In genomic region chr16:12664334-12664733, GRCh38 we compare ENCODE assay signal across 21 cellular contexts.
"Had no signal": no experiment of that assay in that cellular context is flagged by ENCODE, and none has a peak within 500 bp of the region (broad histone marks: within the 10 kb centered on the region; RNA-seq: fewer than 3 reads in every experiment).

No MANE protein-coding gene starts in this region.

- H3K4me1 ChIP-seq: heart left ventricle, right atrium auricular region, tibial artery, upper lobe of left lung, uterus had no signal

- DNase-seq: effector CD4-positive, alpha-beta T cell; endodermal cell; erythroblast; foreskin melanocyte; heart left ventricle; hippocampal formation; left colon; mammary epithelial cell; mucosa of descending colon; naive thymus-derived CD8-positive, alpha-beta T cell; posterior cingulate gyrus; stimulated activated CD4-positive, alpha-beta T cell treated with anti-CD3 and anti-CD28 coated beads, Interleukin-4, amount 100 ng/mL, for 1 hour; stimulated activated CD8-positive, alpha-beta memory T cell treated with anti-CD3 and anti-CD28 coated beads, Interleukin-4, amount 100 ng/mL, for 48 hours; stimulated activated naive CD8-positive, alpha-beta T cell treated with anti-CD3 and anti-CD28 coated beads, Interleukin-15, Interleukin-2, amounts not matched to agents 100 U/mL and 50 U/mL, for 24 hours; tibial artery; upper lobe of left lung; uterus had no signal

- ATAC-seq: heart left ventricle; left colon; mucosa of descending colon; naive thymus-derived CD8-positive, alpha-beta T cell; stimulated activated effector memory CD8-positive, alpha-beta T cell treated with anti-CD3 and anti-CD28 coated beads, Interleukin-12 subunit alpha, Interleukin-12 subunit beta, amount 100 ng/mL, for 72 hours; stimulated activated naive CD8-positive, alpha-beta T cell treated with anti-CD3 and anti-CD28 coated beads, Interleukin-15, Interleukin-2, amounts not matched to agents 100 U/mL and 50 U/mL, for 24 hours had no signal

- H3K27me3 ChIP-seq: heart left ventricle, neutrophil, right atrium auricular region, tibial artery, upper lobe of left lung, uterus had no signal

- H3K36me3 ChIP-seq: right atrium auricular region, uterus had no signal

- H3K9me3 ChIP-seq: neutrophil had no signal

- H3K27ac ChIP-seq: coronary artery, heart left ventricle, neutrophil, right atrium auricular region, tibial artery, upper lobe of left lung, uterus had no signal

- H3K4me3 ChIP-seq: coronary artery, heart left ventricle, mucosa of descending colon, right atrium auricular region, tibial artery, upper lobe of left lung, uterus had no signal
